10 cellular contexts compared by ENCODE assay signal in genomic region chr20:43938932-43939761, GRCh38. TPM values are rescaled to one million over a fixed set of nuclear protein-coding genes. Genes with fewer than 3 reads are reported as not detected.
DNase-seq lines count a peak whose midpoint lies in the region; ATAC-seq and TF ChIP-seq lines count a peak whose summit lies in the region.
"Had no signal": no experiment of that assay in that cellular context is flagged by ENCODE, and none has a peak within 500 bp of the region (broad histone marks: within the 10 kb centered on the region; RNA-seq: fewer than 3 reads in every experiment).

No MANE protein-coding gene starts in this region.

- H3K4me3 ChIP-seq in astrocyte of the cerebellum (ENCODE audit: low read depth, low read length): no peak overlapping the region

- ATAC-seq in HG02678 (IDR thresholded peaks at IDR 0.05; ENCODE audit: unreplicated experiment) (no peak), GM18519 (IDR thresholded peaks at IDR 0.05; ENCODE audit: low FRiP score, unreplicated experiment) (no peak)
- ATAC-seq: stimulated activated naive B cell treated with anti-CD40 and anti-IgM and Interleukin-4, amounts not matched to agents 10 μg/mL and 1 μg/mL and 100 μg/mL, for 72 hours had no signal

- DNase-seq in AG08395 (ENCODE audit: low spot score) (peak; percentile 95), LHCN-M2 (ENCODE audit: low read depth) (peak; percentile 96), astrocyte of the cerebellum (ENCODE audit: low read depth) (peak; percentile 100), left kidney (ENCODE audit: low read depth, low spot score) (peak; percentile 51), NCI-H524 treated with DMSO at 0.1 percent for 48 hours (lab: John Stamatoyannopoulos, UW) (no peak), G401 (ENCODE audit: low spot score) (no peak)
- DNase-seq: mesendoderm; stimulated activated naive B cell treated with anti-CD40 and anti-IgM and Interleukin-4, amounts not matched to agents 10 μg/mL and 1 μg/mL and 100 μg/mL, for 72 hours had no signal

- in situ Hi-C loops in astrocyte of the cerebellum (cut with HindIII; ENCODE audit: low sequenced_read_pairs) (no loop called here), G401 (cut with HindIII; ENCODE audit: low sequenced_read_pairs) (no loop called here)

- TF ChIP-seq CTCF in astrocyte of the cerebellum (IDR thresholded peaks at IDR 0.05; ENCODE audit: low read depth, low read length, missing control alignments): no peak

RNA-seq across cellular contexts. Expression of gene TOX2, which starts 24.5 kb away (rescaled TPM):
- total RNA-seq in LHCN-M2 (2014; rRNA removed): 1.6 and 2.2 TPM in 2 replicates
- 3.8 TPM for polyA plus RNA-seq in LHCN-M2 (2012)
- total RNA-seq in G401 (2014; rRNA removed; shearing (Covaris generic)): 0.18 TPM in 1 of 2 replicates, not detected in the other

Comparison
In these comparisons a context has a peak if more than half of its experiments do, and no peak if none do; other contexts are left out.
1. DNase-seq: peak in AG08395 (single experiment), LHCN-M2 (single experiment), astrocyte of the cerebellum (single experiment) and left kidney (single experiment); none in NCI-H524 treated with DMSO at 0.1 percent for 48 hours (single experiment) and G401 (single experiment).